ENCODE assay signal across 23 cellular contexts in the genomic region with DNA sequence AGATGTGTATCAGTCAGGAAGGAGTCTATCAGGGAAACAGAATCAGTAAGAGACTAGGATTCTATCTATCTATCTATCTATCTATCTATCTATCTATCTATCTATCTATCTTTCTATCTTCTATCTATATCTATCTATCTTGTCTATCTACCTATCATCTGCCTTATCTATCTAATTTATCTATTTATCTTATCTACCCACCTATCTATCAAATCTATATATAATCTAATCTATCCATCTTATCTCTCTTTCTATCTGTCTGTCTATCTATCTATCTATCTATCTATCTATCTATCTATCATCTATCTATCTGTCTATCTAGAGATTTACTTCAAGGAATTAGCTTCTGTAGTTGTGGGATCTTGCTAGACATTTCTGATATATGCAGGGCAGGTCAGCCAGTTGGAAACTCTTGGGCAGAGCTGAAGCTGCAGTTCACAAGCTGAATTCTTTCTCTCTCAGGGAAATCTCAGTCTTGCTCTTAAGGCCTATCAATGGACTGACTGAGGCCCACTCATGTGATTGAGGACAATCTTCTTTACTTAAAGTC.
"Had no signal": no experiment of that assay in that cellular context is flagged by ENCODE, and none has a peak within 500 bp of the region (broad histone marks: within the 10 kb centered on the region; RNA-seq: fewer than 3 reads in every experiment).

No MANE protein-coding gene starts in this region.

- H3K9me3 ChIP-seq: gastrocnemius medialis, left lung, mucosa of descending colon, stomach, thyroid gland, upper lobe of left lung had no signal

- H3K4me3 Mint-ChIP-seq: dendritic cell treated with granulocyte-macrophage colony-stimulating factor and Interleukin-4, amounts not matched to agents 40 ng/mL and 50 ng/mL, for 4 days; mesothelial cell of epicardium; natural killer cell treated with Interleukin-12 subunit alpha and Interleukin-12 subunit beta and Interleukin-15 and Interleukin-18, amount 100 ng/mL, for 72 hours; neural crest cell; stimulated activated effector memory CD8-positive, alpha-beta T cell treated with anti-CD3 and anti-CD28 coated beads, Interleukin-12 subunit alpha, Interleukin-12 subunit beta, amount 100 ng/mL, for 72 hours had no signal

- H3K36me3 ChIP-seq: gastrocnemius medialis, left lung, stomach, thyroid gland, upper lobe of left lung had no signal

- ATAC-seq: gastrocnemius medialis; left cardiac atrium; left lung; mucosa of descending colon; natural killer cell treated with Interleukin-12 subunit alpha and Interleukin-12 subunit beta and Interleukin-15 and Interleukin-18, amount 100 ng/mL, for 72 hours; sciatic nerve; stimulated activated effector memory CD8-positive, alpha-beta T cell treated with anti-CD3 and anti-CD28 coated beads, Interleukin-12 subunit alpha, Interleukin-12 subunit beta, amount 100 ng/mL, for 72 hours had no signal

- H3K27ac Mint-ChIP-seq: dendritic cell treated with granulocyte-macrophage colony-stimulating factor and Interleukin-4, amounts not matched to agents 40 ng/mL and 50 ng/mL, for 4 days; natural killer cell treated with Interleukin-12 subunit alpha and Interleukin-12 subunit beta and Interleukin-15 and Interleukin-18, amount 100 ng/mL, for 72 hours; progenitor cell of endocrine pancreas; stimulated activated effector memory CD8-positive, alpha-beta T cell treated with anti-CD3 and anti-CD28 coated beads, Interleukin-12 subunit alpha, Interleukin-12 subunit beta, amount 100 ng/mL, for 72 hours had no signal

- H3K4me3 ChIP-seq: gastrocnemius medialis, left lung, mucosa of descending colon, stomach, thyroid gland, upper lobe of left lung had no signal

- H3K9ac ChIP-seq: parathyroid adenoma had no signal

- H3K79me2 ChIP-seq: parathyroid adenoma had no signal

- H2AFZ ChIP-seq: parathyroid adenoma had no signal

- H3K4me1 Mint-ChIP-seq: neural crest cell had no signal

- H3K27ac ChIP-seq: gastrocnemius medialis, left lung, parathyroid adenoma, upper lobe of left lung had no signal

- DNase-seq: effector memory CD4-positive, alpha-beta T cell; gastrocnemius medialis; head of caudate nucleus; hippocampal formation; left cardiac atrium; left lung; mesenchymal stem cell; mucosa of descending colon; naive B cell; stimulated activated CD4-positive, alpha-beta T cell treated with anti-CD3 and anti-CD28 coated beads, Interleukin-2, amount 100 ng/mL, for 24 hours; stimulated activated CD4-positive, alpha-beta T cell treated with anti-CD3 and anti-CD28 coated beads, Interleukin-4, amount 100 ng/mL, for 24 hours; stimulated activated naive CD4-positive, alpha-beta T cell treated with Interleukin-2 at 50 U/mL for 16 hours; stomach; thyroid gland had no signal

- H3K36me3 Mint-ChIP-seq: mesothelial cell of epicardium; naive B cell; natural killer cell treated with Interleukin-12 subunit alpha and Interleukin-12 subunit beta and Interleukin-15 and Interleukin-18, amount 100 ng/mL, for 72 hours; stimulated activated effector memory CD8-positive, alpha-beta T cell treated with anti-CD3 and anti-CD28 coated beads, Interleukin-12 subunit alpha, Interleukin-12 subunit beta, amount 100 ng/mL, for 72 hours had no signal

- H3K27me3 ChIP-seq: gastrocnemius medialis, left lung, stomach, thyroid gland, upper lobe of left lung had no signal

- H3K9me3 Mint-ChIP-seq: dendritic cell treated with granulocyte-macrophage colony-stimulating factor and Interleukin-4, amounts not matched to agents 40 ng/mL and 50 ng/mL, for 4 days; mesothelial cell of epicardium; naive B cell; natural killer cell treated with Interleukin-12 subunit alpha and Interleukin-12 subunit beta and Interleukin-15 and Interleukin-18, amount 100 ng/mL, for 72 hours; neural crest cell; stimulated activated effector memory CD8-positive, alpha-beta T cell treated with anti-CD3 and anti-CD28 coated beads, Interleukin-12 subunit alpha, Interleukin-12 subunit beta, amount 100 ng/mL, for 72 hours had no signal
